Comparison of ENCODE assay signal across 24 cellular contexts in the genomic region with DNA sequence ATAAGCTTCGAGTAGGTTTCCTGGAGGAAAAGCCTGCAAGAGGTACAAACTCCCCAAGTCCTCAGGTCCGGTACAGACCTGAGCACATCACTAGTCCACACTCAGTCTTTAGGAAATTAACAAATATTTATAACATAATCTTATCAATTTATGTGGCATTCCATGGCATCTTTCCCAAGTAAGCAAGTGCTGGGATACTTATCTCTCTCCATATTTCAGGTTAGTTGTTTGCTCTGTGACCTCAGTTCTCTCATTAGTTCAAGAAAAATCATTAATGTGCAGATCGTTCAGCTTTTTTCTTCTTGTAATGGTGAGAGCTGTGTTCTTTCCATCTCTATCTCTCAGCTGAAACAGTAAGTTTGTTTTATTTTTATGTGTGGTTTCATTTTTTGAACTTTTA.
"Had no signal": no experiment of that assay in that cellular context is flagged by ENCODE, and none has a peak within 500 bp of the region (broad histone marks: within the 10 kb centered on the region; RNA-seq: fewer than 3 reads in every experiment).

No MANE protein-coding gene starts in this region.

- FAIRE-seq: colon, endothelial cell of umbilical vein, frontal cortex, keratinocyte had no signal

- H3K27me3 Mint-ChIP-seq: naive B cell had no signal

- H3K27ac Mint-ChIP-seq: immature natural killer cell, mesothelial cell of epicardium had no signal

- H3K27ac ChIP-seq: coronary artery, dorsolateral prefrontal cortex, esophagus muscularis mucosa, foreskin keratinocyte, gastroesophageal sphincter, heart left ventricle, hepatocyte, left lung, lower lobe of right lung had no signal

- DNase-seq: dermis blood vessel endothelial cell; dorsolateral prefrontal cortex; effector CD4-positive, alpha-beta T cell; effector memory CD4-positive, alpha-beta T cell; foreskin keratinocyte; heart left ventricle; hypothalamus; immature natural killer cell; left cardiac atrium; left lung; left ventricle myocardium superior; lower lobe of right lung; mesenchymal stem cell; mucosa of descending colon; naive B cell had no signal

- H3K4me1 Mint-ChIP-seq: immature natural killer cell, naive B cell had no signal

- H3K4me3 Mint-ChIP-seq: immature natural killer cell, mesothelial cell of epicardium, naive B cell had no signal

- ATAC-seq: foreskin keratinocyte, gastroesophageal sphincter, heart left ventricle, left cardiac atrium, left lung, left ventricle myocardium superior, lower lobe of right lung, mucosa of descending colon had no signal
